Comparison of ENCODE assay signal across 10 cellular contexts in the genomic region with DNA sequence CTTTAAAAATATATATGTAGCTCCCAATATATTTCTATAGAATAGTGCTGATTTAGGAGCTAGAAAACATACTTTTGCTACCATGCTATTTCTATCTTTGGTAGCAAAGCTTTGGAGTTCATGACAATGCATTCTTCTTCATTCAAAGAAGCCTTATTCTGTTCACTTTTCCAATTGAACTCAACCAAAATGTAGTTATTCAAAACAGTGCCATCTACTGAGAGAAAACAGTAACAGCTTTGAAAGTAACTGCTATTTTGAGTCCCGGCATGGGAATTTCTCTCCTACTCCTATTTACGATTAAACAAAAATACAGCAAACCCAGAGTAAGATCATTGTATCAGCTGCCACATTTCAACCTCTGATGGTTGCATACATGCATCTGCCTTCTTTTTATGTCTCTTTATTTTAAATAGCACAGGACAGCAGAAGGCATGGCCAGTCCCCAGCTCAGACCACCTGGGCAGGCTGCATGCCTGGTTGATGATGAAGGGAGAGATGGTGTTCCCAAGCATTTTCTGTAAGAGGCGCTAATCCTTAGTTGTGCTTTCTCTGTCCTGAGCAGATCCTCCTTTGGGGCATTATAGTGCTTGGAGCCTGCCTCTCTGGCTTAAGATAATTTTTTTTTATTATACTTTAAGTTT.
DNase-seq lines count a peak whose midpoint lies in the region; ATAC-seq and TF ChIP-seq lines count a peak whose summit lies in the region.
"Had no signal": no experiment of that assay in that cellular context is flagged by ENCODE, and none has a peak within 500 bp of the region (broad histone marks: within the 10 kb centered on the region; RNA-seq: fewer than 3 reads in every experiment).

No MANE protein-coding gene starts in this region.

- H2BK12ac ChIP-seq in trophoblast cell (ENCODE audit: low read length), result no peak overlapping the region

- H3K9me3 ChIP-seq in trophoblast cell (ENCODE audit: insufficient read depth, low read depth, low read length), result no peaks in the 10 kb centered on the region

- H2BK120ac ChIP-seq in trophoblast cell (ENCODE audit: insufficient read depth, low read length, poor library complexity), result peak overlapping the region; percentile 66

- no peak overlapping the region for H3K14ac ChIP-seq in trophoblast cell (ENCODE audit: low read length)

- ATAC-seq in activated T-cell treated with anti-CD3 and anti-CD28 coated beads, Interleukin-2, amount 50 U/mL, for 4 hours, result no peak
- no peak for ATAC-seq in HG03095 (IDR thresholded peaks at IDR 0.05; ENCODE audit: unreplicated experiment)

- no peak overlapping the region for H3K4me3 Mint-ChIP-seq in activated T-cell treated with anti-CD3 and anti-CD28 coated beads, Interleukin-2, amount 50 U/mL, for 4 hours

- H3K9me3 Mint-ChIP-seq in activated T-cell treated with anti-CD3 and anti-CD28 coated beads, Interleukin-2, amount 50 U/mL, for 4 hours, result no peaks in the 10 kb centered on the region

- no peak overlapping the region for H4K12ac ChIP-seq in trophoblast cell (ENCODE audit: low read depth, low read length)

- no peaks in the 10 kb centered on the region for H3K79me2 ChIP-seq in trophoblast cell (ENCODE audit: control insufficient read depth, insufficient read depth, low read length, poor library complexity)

- no peak overlapping the region for H2AFZ ChIP-seq in trophoblast cell (ENCODE audit: insufficient read depth, low read length, poor library complexity)

- H2AK5ac ChIP-seq in trophoblast cell (ENCODE audit: low read length), result no peak overlapping the region

- H3K36me3 Mint-ChIP-seq in activated T-cell treated with anti-CD3 and anti-CD28 coated beads, Interleukin-2, amount 50 U/mL, for 4 hours (ENCODE audit: insufficient read depth), result no peaks in the 10 kb centered on the region

- H3K4ac ChIP-seq in trophoblast cell (ENCODE audit: low read depth, low read length), result no peak overlapping the region

- no peak overlapping the region for H3K27ac ChIP-seq in trophoblast cell (ENCODE audit: low read depth, low read length)
- H3K27ac ChIP-seq: coronary artery had no signal

- H3K23ac ChIP-seq in trophoblast cell (ENCODE audit: low read length), result no peak overlapping the region

- no peaks in the 10 kb centered on the region for H3K36me3 ChIP-seq in trophoblast cell (ENCODE audit: control insufficient read depth in 1 of 2, insufficient read depth in 2 of 2, low read length in 2 of 2)

- TF ChIP-seq POLR2A in NB4 (IDR thresholded peaks at IDR 0.05; ENCODE audit: extremely low read depth, insufficient read length), result no peak

- no peaks in the 10 kb centered on the region for H3K4me1 Mint-ChIP-seq in activated T-cell treated with anti-CD3 and anti-CD28 coated beads, Interleukin-2, amount 50 U/mL, for 4 hours (ENCODE audit: low read depth)

- DNase-seq in DMS 273 (lab: John Stamatoyannopoulos, UW; ENCODE audit: unreplicated experiment), result peak; percentile 52
- no peak for DNase-seq in DMS 273 treated with DMSO at 0.1 percent for 48 hours (lab: John Stamatoyannopoulos, UW)
- DNase-seq in NB4 (ENCODE audit: low read depth), result peak; percentile 31
- DNase-seq in cerebellar cortex (ENCODE audit: low spot score), result peak; percentile 17
- peak in 1 of 2 donors; percentile 66 for DNase-seq in trophoblast cell
- no peak for DNase-seq in activated T-cell treated with anti-CD3 and anti-CD28 coated beads, Interleukin-2, amount 50 U/mL, for 4 hours
- DNase-seq in NCI-H187 treated with DMSO at 0.1 percent for 48 hours (lab: John Stamatoyannopoulos, UW), result no peak
- DNase-seq: 8988T had no signal

- H3K4me1 ChIP-seq in trophoblast cell (ENCODE audit: control insufficient read depth in 1 of 2, insufficient read depth in 2 of 2, low read length in 2 of 2), result no peaks in the 10 kb centered on the region

- H2BK5ac ChIP-seq in trophoblast cell (ENCODE audit: low read depth, low read length, poor library complexity), result no peak overlapping the region

- TF ChIP-seq CTCF in NB4 (IDR thresholded peaks at IDR 0.05; ENCODE audit: low read depth, low read length), result peak; percentile 35

- no peak overlapping the region for H3K18ac ChIP-seq in trophoblast cell (ENCODE audit: low read length)

- H4K8ac ChIP-seq in trophoblast cell (ENCODE audit: low read depth, low read length), result no peak overlapping the region

- H4K91ac ChIP-seq in trophoblast cell (ENCODE audit: low read depth, low read length), result no peak overlapping the region

- H3K4me3 ChIP-seq in NB4 (ENCODE audit: low read depth, low read length), result no peak overlapping the region
- H3K4me3 ChIP-seq in trophoblast cell (ENCODE audit: low read depth, low read length), result no peak overlapping the region
- H3K4me3 ChIP-seq: coronary artery had no signal

- no peak overlapping the region for H3K9ac ChIP-seq in trophoblast cell (ENCODE audit: low read length)

- peaks cover 3% of the 10 kb centered on the region for H3K27me3 Mint-ChIP-seq in activated T-cell treated with anti-CD3 and anti-CD28 coated beads, Interleukin-2, amount 50 U/mL, for 4 hours (ENCODE audit: low read depth)

- WGBS in trophoblast cell (ENCODE audit: extremely low coverage, insufficient coverage, insufficient read length), result no CpG with 5 or more reads among the region's 3 CpGs

- H3K4me2 ChIP-seq in trophoblast cell (ENCODE audit: low read length), result no peak overlapping the region

- H3K79me1 ChIP-seq in trophoblast cell (ENCODE audit: low read length), result no peaks in the 10 kb centered on the region

- H3K27me3 ChIP-seq in trophoblast cell (ENCODE audit: insufficient read depth, low read length), result no peaks in the 10 kb centered on the region

Comparison
In these comparisons a context has a peak if more than half of its experiments do, and no peak if none do; other contexts are left out.
1. DNase-seq: peak in DMS 273 (single experiment), NB4 (single experiment) and cerebellar cortex (single experiment); none in DMS 273 treated with DMSO at 0.1 percent for 48 hours (single experiment), activated T-cell treated with anti-CD3 and anti-CD28 coated beads, Interleukin-2, amount 50 U/mL, for 4 hours (single experiment) and NCI-H187 treated with DMSO at 0.1 percent for 48 hours (single experiment).